In genomic region chr7:100515072-100515532, GRCh38 we compare ENCODE assay signal across 10 cellular contexts. TPM values are rescaled to one million over a fixed set of nuclear protein-coding genes. Genes with fewer than 3 reads are reported as not detected.
A peak's percentile ranks its signal among the peaks of the same experiment; 100 is the strongest.
DNase-seq lines count a peak whose midpoint lies in the region; ATAC-seq, FAIRE-seq and TF ChIP-seq lines count a peak whose summit lies in the region.
"Had no signal": no experiment of that assay in that cellular context is flagged by ENCODE, and none has a peak within 500 bp of the region (broad histone marks: within the 10 kb centered on the region; RNA-seq: fewer than 3 reads in every experiment).

No MANE protein-coding gene starts in this region.

- no peak overlapping the region for H3K4me3 ChIP-seq in astrocyte of the cerebellum (ENCODE audit: low read depth, low read length)
- no peak overlapping the region for H3K4me3 ChIP-seq in kidney (ENCODE audit: low read length in 2 of 2)

- H3K23ac ChIP-seq in H9 (ENCODE audit: insufficient read length, low read depth, low read length), result no peak overlapping the region

- intact Hi-C loops in kidney (cut with DNase I), result no loop called here

- H3K4me1 Mint-ChIP-seq in H9 (peaks cover 3 to 8% of the 10 kb centered on the region in 2 experiments; a peak in 3 of 4 replicates), nephron progenitor cell (peaks cover 5% of the 10 kb centered on the region)

- H3T11ph ChIP-seq in H9 (ENCODE audit: low read length), result no peak overlapping the region

- no peak overlapping the region for H2BK5ac ChIP-seq in H9 (ENCODE audit: insufficient read length, low read length)

- no peak overlapping the region for H4K5ac ChIP-seq in H9 (ENCODE audit: insufficient read length, low read depth, low read length)

- no peak overlapping the region for H3K18ac ChIP-seq in H9 (ENCODE audit: insufficient read length, low read depth, low read length)

- 0 out of 5 replicates have a peak, but pooled peaks cover 0 to 3% of the 10 kb centered on the region in 2 experiments for H3K9me3 Mint-ChIP-seq in H9
- H3K9me3 Mint-ChIP-seq in nephron progenitor cell, result no peaks in the 10 kb centered on the region

- DNase-seq in H9, result no peak
- DNase-seq in astrocyte of the cerebellum (ENCODE audit: low read depth), result peak; percentile 26
- no peak for DNase-seq in nephron progenitor cell
- DNase-seq in substantia nigra (lab: John Stamatoyannopoulos, UW), result no peak
- DNase-seq in kidney, result no peak
- DNase-seq: activated CD8-positive, alpha-beta memory T cell treated with anti-CD3 and anti-CD28 coated beads, Interleukin-2, amount 10 ng/mL, durations not matched to agents 7 days and 5 days; Kasumi-1 had no signal

- TF ChIP-seq CTCF in H9 (conservative IDR thresholded peaks at IDR 0.05) (no peak), astrocyte of the cerebellum (IDR thresholded peaks at IDR 0.05; ENCODE audit: low read depth, low read length, missing control alignments) (no peak), nephron progenitor cell (IDR thresholded peaks at IDR 0.05) (no peak), kidney (IDR thresholded peaks at IDR 0.05; ENCODE audit: borderline replicate concordance, extremely low read depth, insufficient read depth) (no peak)

- H4K8ac ChIP-seq in H9 (replicated peaks; ENCODE audit: insufficient read length, low read depth, low read length), result peak overlapping the region; percentile 61

- no peaks in the 10 kb centered on the region for H3K27me3 ChIP-seq in H9 (ENCODE audit: insufficient read depth, low read length)
- H3K27me3 ChIP-seq: neutrophil had no signal

- H3K9ac ChIP-seq in H9 (ENCODE audit: extremely low read depth, insufficient read length, low read length) (no peak overlapping the region), kidney (ENCODE audit: low read length in 2 of 2) (no peak overlapping the region)

- H3K4me3 Mint-ChIP-seq in H9 (peak overlapping the region in 1 of 2 experiments; percentile 35; a peak in 1 of 5 replicates), nephron progenitor cell (no peak overlapping the region)
- H3K4me3 Mint-ChIP-seq: activated CD8-positive, alpha-beta memory T cell treated with anti-CD3 and anti-CD28 coated beads, Interleukin-2, amount 10 ng/mL, durations not matched to agents 7 days and 5 days had no signal

- H3K4ac ChIP-seq in H9 (ENCODE audit: low read depth, low read length), result no peak overlapping the region

- ATAC-seq in GM18517 (IDR thresholded peaks at IDR 0.05; ENCODE audit: unreplicated experiment), result no peak

- H3K4me2 ChIP-seq in H9 (ENCODE audit: insufficient read depth, insufficient read length, low read length), result no peak overlapping the region

- H3K27ac ChIP-seq in H9 (ENCODE audit: insufficient read length, low read depth, low read length), result no peak overlapping the region
- no peak overlapping the region for H3K27ac ChIP-seq in substantia nigra (ENCODE audit: low read depth, low read length, poor library complexity, severe bottlenecking)
- H3K27ac ChIP-seq in kidney (ENCODE audit: low read depth in 2 of 2, low read length in 2 of 2), result no peak overlapping the region
- H3K27ac ChIP-seq: neutrophil had no signal

- H2AFZ ChIP-seq in H9 (ENCODE audit: low read length), result peak overlapping the region; percentile 36

- no peaks in the 10 kb centered on the region for H3K23me2 ChIP-seq in H9 (ENCODE audit: insufficient read length, low read depth, low read length, poor library complexity, severe bottlenecking)

- no peak overlapping the region for H2BK20ac ChIP-seq in H9 (ENCODE audit: low read depth, low read length, poor library complexity, severe bottlenecking)

- H3K27ac Mint-ChIP-seq in H9, result peak overlapping the region in 1 of 3 experiments; percentile 48; a peak in 1 of 7 replicates
- H3K27ac Mint-ChIP-seq in nephron progenitor cell, result peak overlapping the region; percentile 75

- no peaks in the 10 kb centered on the region for H3K9me3 ChIP-seq in H9 (ENCODE audit: control insufficient read depth, low read depth, low read length)
- no peaks in the 10 kb centered on the region for H3K9me3 ChIP-seq in kidney (ENCODE audit: control insufficient read depth in 1 of 2, low read length in 2 of 2)
- H3K9me3 ChIP-seq: neutrophil had no signal

- no peak overlapping the region for H4K91ac ChIP-seq in H9 (ENCODE audit: insufficient read length, low read depth, low read length)

- WGBS in H9 (ENCODE audit: extremely low coverage, insufficient read length, low lambda C conversion rate), result no CpG with 5 or more reads among the region's 2 CpGs

- H2BK120ac ChIP-seq in H9 (ENCODE audit: low read depth, low read length, poor library complexity, severe bottlenecking), result no peak overlapping the region

- H2BK12ac ChIP-seq in H9 (ENCODE audit: insufficient read length, low read depth, low read length), result no peak overlapping the region

- H3K79me1 ChIP-seq in H9 (ENCODE audit: insufficient read depth, low read depth, low read length, poor library complexity, severe bottlenecking), result no peaks in the 10 kb centered on the region

- H3K36me3 Mint-ChIP-seq in H9 (ENCODE audit: insufficient read depth in 1 of 3, low read depth in 3 of 3) (no peaks in the 10 kb centered on the region), nephron progenitor cell (ENCODE audit: low read depth) (no peaks in the 10 kb centered on the region)
- H3K36me3 Mint-ChIP-seq: activated CD8-positive, alpha-beta memory T cell treated with anti-CD3 and anti-CD28 coated beads, Interleukin-2, amount 10 ng/mL, durations not matched to agents 7 days and 5 days had no signal

- no peak overlapping the region for H3K14ac ChIP-seq in H9 (ENCODE audit: insufficient read depth, low read length)

- no peak overlapping the region for H3K56ac ChIP-seq in H9 (ENCODE audit: insufficient read length, low read depth, low read length)

- H3K27me3 Mint-ChIP-seq in H9 (ENCODE audit: low read depth) (peaks cover 1% of the 10 kb centered on the region; the same call in 1 of the 2 replicates), nephron progenitor cell (ENCODE audit: low read depth, poor library complexity) (no peaks in the 10 kb centered on the region)

- no peak overlapping the region for H2BK15ac ChIP-seq in H9 (ENCODE audit: low read depth, low read length)

- H3K79me2 ChIP-seq in H9 (ENCODE audit: insufficient read depth, low read length), result no peaks in the 10 kb centered on the region

- H3K36me3 ChIP-seq in kidney (ENCODE audit: control insufficient read depth in 1 of 2, insufficient read depth in 2 of 2, low read length in 2 of 2), result no peaks in the 10 kb centered on the region
- H3K36me3 ChIP-seq: neutrophil had no signal

- H4K20me1 ChIP-seq in H9 (ENCODE audit: control insufficient read depth, insufficient read depth, insufficient read length), result no peaks in the 10 kb centered on the region

- H3K4me1 ChIP-seq in H9 (ENCODE audit: insufficient read depth, low read length) (no peaks in the 10 kb centered on the region), kidney (ENCODE audit: control insufficient read depth in 1 of 2, insufficient read depth in 1 of 2, low read depth in 1 of 2, low read length in 2 of 2) (no peaks in the 10 kb centered on the region)

- H2AK5ac ChIP-seq in H9 (ENCODE audit: insufficient read length, low read length), result no peak overlapping the region

- in situ Hi-C loops in astrocyte of the cerebellum (cut with HindIII; ENCODE audit: low sequenced_read_pairs), result no loop called here

- FAIRE-seq in kidney (lab: Jason Lieb, UNC), result no peak

RNA-seq across cellular contexts. Expression of gene AGFG2, which starts 23.9 kb away (rescaled TPM):
- 11.2 and 12.7 TPM in 2 replicates for total RNA-seq in H9 (2021)
- 37.3 TPM for total RNA-seq in kidney
- 24.3 TPM for polyA plus RNA-seq in kidney (ENCODE audit: insufficient read depth, low read depth, low replicate concordance)

RNA-seq across cellular contexts. Expression of gene NYAP1, which starts 31.4 kb away (rescaled TPM):
- total RNA-seq in H9 (2021), result 3.2 and 4.0 TPM in 2 replicates
- 0.41 TPM for total RNA-seq in kidney
- 0.69 TPM for polyA plus RNA-seq in kidney (ENCODE audit: insufficient read depth, low read depth, low replicate concordance)

RNA-seq across cellular contexts. Expression of gene TSC22D4, which starts 36.1 kb away (rescaled TPM):
- total RNA-seq in H9 (2021) (17.2 and 17.5 TPM in 2 replicates), kidney (61.5 TPM)
- polyA plus RNA-seq in kidney (ENCODE audit: insufficient read depth, low read depth, low replicate concordance), result 67.0 TPM

RNA-seq across cellular contexts. Expression of gene SPACDR, which starts 51.0 kb away (rescaled TPM):
- total RNA-seq in H9 (2021), result 0.39 TPM in 1 of 2 replicates, not detected in the other
- total RNA-seq in kidney, result 0.54 TPM
- polyA plus RNA-seq in kidney (ENCODE audit: insufficient read depth, low read depth, low replicate concordance), result not detected
- total RNA-seq: epithelial cell of proximal tubule had no signal

RNA-seq across cellular contexts. Expression of gene SAP25, which starts 58.6 kb away (rescaled TPM):
- total RNA-seq in H9 (2021) (4.2 and 5.1 TPM in 2 replicates), kidney (9.8 TPM)
- polyA plus RNA-seq in kidney (ENCODE audit: insufficient read depth, low read depth, low replicate concordance), result 5.7 TPM
